9 cellular contexts compared by ENCODE assay signal in genomic region chrX:39813631-39814246, GRCh38.
DNase-seq lines count a peak whose midpoint lies in the region; ATAC-seq and TF ChIP-seq lines count a peak whose summit lies in the region.
"Had no signal": no experiment of that assay in that cellular context is flagged by ENCODE, and none has a peak within 500 bp of the region (broad histone marks: within the 10 kb centered on the region; RNA-seq: fewer than 3 reads in every experiment).

No MANE protein-coding gene starts in this region.

- 25 to 37% methylated on average over 6 to 7 of the region's 17 CpGs for WGBS in testis, 2 donors

- H3K4me1 ChIP-seq in testis = peaks cover 5% of the 10 kb centered on the region

- intact Hi-C loops in left colon (cut with DNase I, micrococcal nuclease) (no loop called here), testis (cut with DNase I; ENCODE audit: low total_unique reads) (no loop called here)

- H3K9me3 ChIP-seq in testis = no peaks in the 10 kb centered on the region

- H3K27ac Mint-ChIP-seq in brain = peak overlapping the region; percentile 82 to 91 (median 87)

- H3K4me1 Mint-ChIP-seq in brain = peaks cover 94% of the 10 kb centered on the region

- peak overlapping the region in 3 of 5 experiments; percentile 10 to 43 (median 37) for H3K4me3 Mint-ChIP-seq in brain

- H3K9me3 Mint-ChIP-seq in brain = peaks cover 0 to 11% (median 0%) of the 10 kb centered on the region in 5 experiments

- H3K36me3 Mint-ChIP-seq in brain = no peaks in the 10 kb centered on the region

- TF ChIP-seq POLR2A in testis (IDR thresholded peaks at IDR 0.05) = no peak

- ATAC-seq in left colon = peak; percentile 80
- ATAC-seq in GM18867 (IDR thresholded peaks at IDR 0.05; ENCODE audit: unreplicated experiment) = no peak

- no peaks in the 10 kb centered on the region for H3K36me3 ChIP-seq in testis (ENCODE audit: low read depth, missing control alignments)

- DNase-seq in NCI-H1694 (lab: John Stamatoyannopoulos, UW) (peak; percentile 84), left colon (peak; percentile 46 to 50), testis (peak; percentile 72), GOT3 (lab: John Stamatoyannopoulos, UW) (no peak), NCI-H1436 (lab: John Stamatoyannopoulos, UW) (no peak), islet precursor cell (no peak)

- H3K27me3 Mint-ChIP-seq in brain = peaks cover 25% of the 10 kb centered on the region

- H3K27me3 ChIP-seq in testis = no peaks in the 10 kb centered on the region

- no peak for TF ChIP-seq CTCF in brain (conservative IDR thresholded peaks at IDR 0.05)
- TF ChIP-seq CTCF in testis (IDR thresholded peaks at IDR 0.05) = no peak

- H3K4me3 ChIP-seq in testis = no peak overlapping the region

- no peak overlapping the region for H3K27ac ChIP-seq in testis
- H3K27ac ChIP-seq: HL-60 had no signal

Comparison
In these comparisons a context has a peak if more than half of its experiments do, and no peak if none do; other contexts are left out.
1. DNase-seq: peak in NCI-H1694 (single experiment), left colon (2 of 2) and testis (single experiment); none in GOT3 (single experiment), NCI-H1436 (single experiment) and islet precursor cell (single experiment).